Comparison of ENCODE assay signal across 1 cellular context in the genomic region with DNA sequence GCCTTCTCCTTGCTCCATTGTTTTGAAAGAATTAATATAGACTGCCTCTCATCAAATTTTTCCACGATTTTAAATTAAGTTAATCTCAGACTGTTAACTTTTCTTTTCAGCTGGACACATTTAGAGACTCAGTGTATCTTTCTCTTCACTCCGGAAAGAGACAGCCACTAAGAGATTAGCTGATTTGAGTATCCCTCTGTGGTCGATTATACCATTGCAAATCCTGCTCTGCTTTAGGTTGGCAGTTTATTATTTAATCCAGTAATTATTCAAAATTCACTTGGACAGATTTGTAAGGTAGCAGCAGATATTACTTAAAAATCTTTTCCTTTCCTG.
TF ChIP-seq lines count a peak whose summit lies in the region.

No MANE protein-coding gene starts in this region.

TF ChIP-seq in K562, 482 proteins besides CTCF, POLR2A, EP300 and RAD21:
- 0 out of 4 replicates have a peak, but pooled peaks of 1 of the 2 experiments have one; percentile 11 for TF ChIP-seq MLLT1 (IDR thresholded peaks at IDR 0.05)
- peak; percentile 4; the same call in 1 of the 2 replicates for TF ChIP-seq NFRKB (IDR thresholded peaks at IDR 0.05; ENCODE audit: low read depth)
- TF ChIP-seq BDP1 (IDR thresholded peaks at IDR 0.05; ENCODE audit: insufficient read depth, insufficient read length), result no peak
- TF ChIP-seq, protein P1, sequence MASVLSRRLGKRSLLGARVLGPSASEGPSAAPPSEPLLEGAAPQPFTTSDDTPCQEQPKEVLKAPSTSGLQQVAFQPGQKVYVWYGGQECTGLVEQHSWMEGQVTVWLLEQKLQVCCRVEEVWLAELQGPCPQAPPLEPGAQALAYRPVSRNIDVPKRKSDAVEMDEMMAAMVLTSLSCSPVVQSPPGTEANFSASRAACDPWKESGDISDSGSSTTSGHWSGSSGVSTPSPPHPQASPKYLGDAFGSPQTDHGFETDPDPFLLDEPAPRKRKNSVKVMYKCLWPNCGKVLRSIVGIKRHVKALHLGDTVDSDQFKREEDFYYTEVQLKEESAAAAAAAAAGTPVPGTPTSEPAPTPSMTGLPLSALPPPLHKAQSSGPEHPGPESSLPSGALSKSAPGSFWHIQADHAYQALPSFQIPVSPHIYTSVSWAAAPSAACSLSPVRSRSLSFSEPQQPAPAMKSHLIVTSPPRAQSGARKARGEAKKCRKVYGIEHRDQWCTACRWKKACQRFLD (CRISPR knock-in tag; IDR thresholded peaks at IDR 0.05), result 0 out of 2 replicates have a peak, but pooled peaks have one; percentile 5
TF ChIP-seq in K562: peak in this region for 3.
